In genomic region chr15:61828860-61829513, GRCh38 we compare ENCODE assay signal across 22 cellular contexts.
"Had no signal": no experiment of that assay in that cellular context is flagged by ENCODE, and none has a peak within 500 bp of the region (broad histone marks: within the 10 kb centered on the region; RNA-seq: fewer than 3 reads in every experiment).

No MANE protein-coding gene starts in this region.

- ATAC-seq: esophagus mucosa; foreskin keratinocyte; right lobe of liver; stimulated activated memory B cell treated with anti-CD40 and anti-IgM and Interleukin-4, amounts not matched to agents 10 μg/mL and 1 μg/mL and 100 μg/mL, for 72 hours had no signal

- H3K9me3 ChIP-seq: pancreas, right lobe of liver, spleen, tibial artery, upper lobe of left lung had no signal

- DNase-seq: effector memory CD4-positive, alpha-beta T cell; foreskin keratinocyte; kidney; mesenchymal stem cell; midbrain; occipital lobe; right lobe of liver; spleen; stimulated activated CD4-positive, alpha-beta T cell treated with anti-CD3 and anti-CD28 coated beads, Interleukin-15, amount 100 ng/mL, for 24 hours; stimulated activated CD4-positive, alpha-beta T cell treated with anti-CD3 and anti-CD28 coated beads, Interleukin-1b, Interleukin-23, amount 100 ng/mL, for 48 hours; stimulated activated CD4-positive, alpha-beta T cell treated with anti-CD3 and anti-CD28 coated beads, Interleukin-4, amount 100 ng/mL, for 24 hours; tibial artery had no signal

- H3K36me3 Mint-ChIP-seq: stimulated activated memory B cell treated with anti-CD40 and anti-IgM and Interleukin-4, amounts not matched to agents 10 μg/mL and 1 μg/mL and 100 μg/mL, for 72 hours had no signal

- H3K9me3 Mint-ChIP-seq: stimulated activated memory B cell treated with anti-CD40 and anti-IgM and Interleukin-4, amounts not matched to agents 10 μg/mL and 1 μg/mL and 100 μg/mL, for 72 hours; stimulated activated naive CD8-positive, alpha-beta T cell treated with anti-CD3 and anti-CD28 coated beads, Interleukin-15, Interleukin-2, amounts not matched to agents 100 ng/mL and 50 ng/mL, for 24 hours had no signal

- H3K4me1 Mint-ChIP-seq: nephron had no signal

- H3K36me3 ChIP-seq: pancreas, right lobe of liver, spleen, tibial artery, upper lobe of left lung had no signal

- H3K4me2 ChIP-seq: hepatocyte had no signal

- H3K27me3 ChIP-seq: hepatocyte, pancreas, right lobe of liver, upper lobe of left lung had no signal

- H3K4me3 Mint-ChIP-seq: nephron; stimulated activated memory B cell treated with anti-CD40 and anti-IgM and Interleukin-4, amounts not matched to agents 10 μg/mL and 1 μg/mL and 100 μg/mL, for 72 hours; stimulated activated naive CD8-positive, alpha-beta T cell treated with anti-CD3 and anti-CD28 coated beads, Interleukin-15, Interleukin-2, amounts not matched to agents 100 ng/mL and 50 ng/mL, for 24 hours had no signal

- H3K4me1 ChIP-seq: foreskin keratinocyte, pancreas, right lobe of liver, tibial artery, upper lobe of left lung had no signal

- H3K4me3 ChIP-seq: hepatocyte, lung, pancreas, right lobe of liver, spleen, tibial artery, upper lobe of left lung had no signal

- H3K27ac Mint-ChIP-seq: nephron; progenitor cell of endocrine pancreas; stimulated activated memory B cell treated with anti-CD40 and anti-IgM and Interleukin-4, amounts not matched to agents 10 μg/mL and 1 μg/mL and 100 μg/mL, for 72 hours; stimulated activated naive CD8-positive, alpha-beta T cell treated with anti-CD3 and anti-CD28 coated beads, Interleukin-15, Interleukin-2, amounts not matched to agents 100 ng/mL and 50 ng/mL, for 24 hours had no signal

- H3K27ac ChIP-seq: foreskin keratinocyte, hepatocyte, right lobe of liver, spleen, tibial artery, upper lobe of left lung had no signal

- FAIRE-seq: endometrium, kidney, pancreas had no signal
